In the genomic region with DNA sequence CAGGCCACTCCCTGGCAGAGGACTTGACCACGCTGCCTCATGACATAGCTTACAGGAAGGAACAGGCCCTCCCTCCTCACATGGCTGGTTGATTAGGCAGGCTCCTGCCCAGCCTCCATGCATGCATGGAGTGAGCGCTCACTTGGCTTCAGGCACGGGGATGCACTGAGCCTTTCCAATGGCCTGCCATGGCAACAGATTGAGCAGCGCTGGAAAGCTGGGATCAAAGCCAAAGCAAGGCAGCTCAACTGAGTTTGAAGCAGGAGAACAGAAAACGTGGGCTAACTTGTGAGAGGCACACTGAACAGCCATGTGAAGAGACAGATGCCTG, we compare ENCODE assay signal across 8 cellular contexts. TPM values are rescaled to one million over a fixed set of nuclear protein-coding genes. Genes with fewer than 3 reads are reported as not detected.
DNase-seq lines count a peak whose midpoint lies in the region; ATAC-seq, FAIRE-seq and TF ChIP-seq lines count a peak whose summit lies in the region.

No MANE protein-coding gene starts in this region.

- WGBS in prostate gland: 8% methylated on average over 5 of the region's 5 CpGs

- intact Hi-C loops in prostate gland (cut with DNase I): loop anchor here (5.0 kb wide), 1 partner anchor 69 kb away; a partner anchor contains a TSS

- ATAC-seq in HG03432 (IDR thresholded peaks at IDR 0.05; ENCODE audit: unreplicated experiment): no peak

- no peaks in the 10 kb centered on the region for H3K27me3 ChIP-seq in prostate gland (replicated peaks; ENCODE audit: insufficient read depth)

- H3K4me3 ChIP-seq in fibroblast of villous mesenchyme (ENCODE audit: low read depth, low read length) (no peak overlapping the region), prostate gland (no peak overlapping the region)

- H3K4me1 ChIP-seq in prostate gland (replicated peaks): no peaks in the 10 kb centered on the region

- FAIRE-seq in H54 (lab: Jason Lieb, UNC): no peak

- in situ Hi-C loops in SK-MEL-5 (cut with HindIII; ENCODE audit: low pct_unique_long_range_greater_than_20kb, low sequenced_read_pairs): no loop called here

- peaks cover 29 to 39% of the 10 kb centered on the region in 2 donors for H3K36me3 ChIP-seq in prostate gland

- TF ChIP-seq CTCF in fibroblast of villous mesenchyme (IDR thresholded peaks at IDR 0.05; ENCODE audit: insufficient read depth, low read depth, low read length): no peak
- no peak for TF ChIP-seq CTCF in prostate gland (IDR thresholded peaks at IDR 0.05)

- TF ChIP-seq POLR2A in prostate gland (IDR thresholded peaks at IDR 0.05) (peak; percentile 38), H54 (IDR thresholded peaks at IDR 0.05; ENCODE audit: low read depth, low read length) (no peak)

- DNase-seq in EH (ENCODE audit: low read depth) (peak; percentile 94), SK-MEL-5 (ENCODE audit: low read depth, low spot score) (peak; percentile 60), fibroblast of villous mesenchyme (ENCODE audit: low read depth) (peak; percentile 58), prostate gland (ENCODE audit: low spot score) (peak; percentile 88), GM19240 (ENCODE audit: insufficient read length, low spot score) (no peak), H54 (ENCODE audit: insufficient read length, low spot score) (no peak), CD1c-positive myeloid dendritic cell (ENCODE audit: extremely low spot score) (no peak)

- peak overlapping the region in 1 of 2 donors; percentile 32 for H3K27ac ChIP-seq in prostate gland

- no peaks in the 10 kb centered on the region for H3K9me3 ChIP-seq in prostate gland

RNA-seq across cellular contexts. Expression of a gene that starts 5.9 kb away (rescaled TPM):
- not detected in 2 replicates for total RNA-seq in SK-MEL-5 (2014; rRNA removed; shearing (Covaris generic))
- polyA plus RNA-seq in SK-MEL-5 (2015; cell fraction: cytosol; rRNA removed): not detected in 2 replicates
- not detected in 2 replicates for polyA plus RNA-seq in SK-MEL-5 (2015; cell fraction: nucleus; rRNA removed)
- total RNA-seq in fibroblast of villous mesenchyme: under 0.01 and 0.43 TPM in 2 replicates
- total RNA-seq in prostate gland: 1 to 10 TPM; 4.3 to 6.4 TPM

RNA-seq across cellular contexts. Expression of a gene that starts 27.5 kb away (rescaled TPM):
- total RNA-seq in SK-MEL-5 (2014; rRNA removed; shearing (Covaris generic)): 1,252 and 1,322 TPM in 2 replicates
- polyA plus RNA-seq in SK-MEL-5 (2015; cell fraction: cytosol; rRNA removed): 1,084 and 1,242 TPM in 2 replicates
- polyA plus RNA-seq in SK-MEL-5 (2015; cell fraction: nucleus; rRNA removed): 800 and 830 TPM in 2 replicates
- total RNA-seq in fibroblast of villous mesenchyme (1,898 and 2,239 TPM in 2 replicates), prostate gland (100 to 1,000 TPM; 470 to 513 TPM)

Comparison
In these comparisons a context has a peak if more than half of its experiments do, and no peak if none do; other contexts are left out.
1. DNase-seq: peak in EH (single experiment), SK-MEL-5 (single experiment), fibroblast of villous mesenchyme (single experiment) and prostate gland (single experiment); none in GM19240 (single experiment), H54 (single experiment) and CD1c-positive myeloid dendritic cell (single experiment).